1 cellular context compared by ENCODE assay signal in genomic region chr7:44512736-44513135, GRCh38.
TF ChIP-seq lines count a peak whose summit lies in the region.

No MANE protein-coding gene starts in this region.

TF ChIP-seq in HepG2, 621 proteins besides CTCF, POLR2A, EP300 and RAD21:
- TF ChIP-seq CBFB (CRISPR knock-in tag; IDR thresholded peaks at IDR 0.05) (no peak), RBM22 (optimal IDR thresholded peaks at IDR 0.05; ENCODE audit: low read length) (peak; percentile 21), ELF4 (CRISPR knock-in tag; IDR thresholded peaks at IDR 0.05; ENCODE audit: borderline replicate concordance) (no peak), ZFP37 (CRISPR knock-in tag; IDR thresholded peaks at IDR 0.05; ENCODE audit: borderline replicate concordance) (no peak)
